1 cellular context compared by ENCODE assay signal in genomic region chr10:943334-944033, GRCh38.
TF ChIP-seq lines count a peak whose summit lies in the region.

No MANE protein-coding gene starts in this region.

TF ChIP-seq in GM12878, 131 proteins besides CTCF, POLR2A, EP300 and RAD21 (continued from another document):
- TF ChIP-seq ZNF592 (IDR thresholded peaks at IDR 0.05): no peak
- no peak for TF ChIP-seq MTA3 (IDR thresholded peaks at IDR 0.05; ENCODE audit: borderline replicate concordance, low read length)
- no peak for TF ChIP-seq TARDBP (IDR thresholded peaks at IDR 0.05; ENCODE audit: borderline replicate concordance)
- no peak for TF ChIP-seq SMAD5 (IDR thresholded peaks at IDR 0.05; ENCODE audit: low read depth)
- TF ChIP-seq, protein P1, sequence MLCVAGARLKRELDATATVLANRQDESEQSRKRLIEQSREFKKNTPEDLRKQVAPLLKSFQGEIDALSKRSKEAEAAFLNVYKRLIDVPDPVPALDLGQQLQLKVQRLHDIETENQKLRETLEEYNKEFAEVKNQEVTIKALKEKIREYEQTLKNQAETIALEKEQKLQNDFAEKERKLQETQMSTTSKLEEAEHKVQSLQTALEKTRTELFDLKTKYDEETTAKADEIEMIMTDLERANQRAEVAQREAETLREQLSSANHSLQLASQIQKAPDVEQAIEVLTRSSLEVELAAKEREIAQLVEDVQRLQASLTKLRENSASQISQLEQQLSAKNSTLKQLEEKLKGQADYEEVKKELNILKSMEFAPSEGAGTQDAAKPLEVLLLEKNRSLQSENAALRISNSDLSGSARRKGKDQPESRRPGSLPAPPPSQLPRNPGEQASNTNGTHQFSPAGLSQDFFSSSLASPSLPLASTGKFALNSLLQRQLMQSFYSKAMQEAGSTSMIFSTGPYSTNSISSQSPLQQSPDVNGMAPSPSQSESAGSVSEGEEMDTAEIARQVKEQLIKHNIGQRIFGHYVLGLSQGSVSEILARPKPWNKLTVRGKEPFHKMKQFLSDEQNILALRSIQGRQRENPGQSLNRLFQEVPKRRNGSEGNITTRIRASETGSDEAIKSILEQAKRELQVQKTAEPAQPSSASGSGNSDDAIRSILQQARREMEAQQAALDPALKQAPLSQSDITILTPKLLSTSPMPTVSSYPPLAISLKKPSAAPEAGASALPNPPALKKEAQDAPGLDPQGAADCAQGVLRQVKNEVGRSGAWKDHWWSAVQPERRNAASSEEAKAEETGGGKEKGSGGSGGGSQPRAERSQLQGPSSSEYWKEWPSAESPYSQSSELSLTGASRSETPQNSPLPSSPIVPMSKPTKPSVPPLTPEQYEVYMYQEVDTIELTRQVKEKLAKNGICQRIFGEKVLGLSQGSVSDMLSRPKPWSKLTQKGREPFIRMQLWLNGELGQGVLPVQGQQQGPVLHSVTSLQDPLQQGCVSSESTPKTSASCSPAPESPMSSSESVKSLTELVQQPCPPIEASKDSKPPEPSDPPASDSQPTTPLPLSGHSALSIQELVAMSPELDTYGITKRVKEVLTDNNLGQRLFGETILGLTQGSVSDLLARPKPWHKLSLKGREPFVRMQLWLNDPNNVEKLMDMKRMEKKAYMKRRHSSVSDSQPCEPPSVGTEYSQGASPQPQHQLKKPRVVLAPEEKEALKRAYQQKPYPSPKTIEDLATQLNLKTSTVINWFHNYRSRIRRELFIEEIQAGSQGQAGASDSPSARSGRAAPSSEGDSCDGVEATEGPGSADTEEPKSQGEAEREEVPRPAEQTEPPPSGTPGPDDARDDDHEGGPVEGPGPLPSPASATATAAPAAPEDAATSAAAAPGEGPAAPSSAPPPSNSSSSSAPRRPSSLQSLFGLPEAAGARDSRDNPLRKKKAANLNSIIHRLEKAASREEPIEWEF (IDR thresholded peaks at IDR 0.05; ENCODE audit: insufficient replicate concordance, low read depth, low read length): no peak
- no peak for TF ChIP-seq RELA (IDR thresholded peaks at IDR 0.05; ENCODE audit: borderline replicate concordance, partially characterized antibody)
- TF ChIP-seq, protein P2, sequence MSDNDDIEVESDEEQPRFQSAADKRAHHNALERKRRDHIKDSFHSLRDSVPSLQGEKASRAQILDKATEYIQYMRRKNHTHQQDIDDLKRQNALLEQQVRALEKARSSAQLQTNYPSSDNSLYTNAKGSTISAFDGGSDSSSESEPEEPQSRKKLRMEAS (IDR thresholded peaks at IDR 0.05; ENCODE audit: low read depth, low read length): no peak
- TF ChIP-seq, protein P3, sequence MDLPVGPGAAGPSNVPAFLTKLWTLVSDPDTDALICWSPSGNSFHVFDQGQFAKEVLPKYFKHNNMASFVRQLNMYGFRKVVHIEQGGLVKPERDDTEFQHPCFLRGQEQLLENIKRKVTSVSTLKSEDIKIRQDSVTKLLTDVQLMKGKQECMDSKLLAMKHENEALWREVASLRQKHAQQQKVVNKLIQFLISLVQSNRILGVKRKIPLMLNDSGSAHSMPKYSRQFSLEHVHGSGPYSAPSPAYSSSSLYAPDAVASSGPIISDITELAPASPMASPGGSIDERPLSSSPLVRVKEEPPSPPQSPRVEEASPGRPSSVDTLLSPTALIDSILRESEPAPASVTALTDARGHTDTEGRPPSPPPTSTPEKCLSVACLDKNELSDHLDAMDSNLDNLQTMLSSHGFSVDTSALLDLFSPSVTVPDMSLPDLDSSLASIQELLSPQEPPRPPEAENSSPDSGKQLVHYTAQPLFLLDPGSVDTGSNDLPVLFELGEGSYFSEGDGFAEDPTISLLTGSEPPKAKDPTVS (IDR thresholded peaks at IDR 0.05; ENCODE audit: low read depth, low read length): no peak
- no peak for TF ChIP-seq PAX5 (IDR thresholded peaks at IDR 0.05; ENCODE audit: borderline replicate concordance, low read depth, low read length)
- no peak for TF ChIP-seq WRNIP1 (IDR thresholded peaks at IDR 0.05; ENCODE audit: borderline replicate concordance, low read depth, low read length)
- TF ChIP-seq MEF2B (IDR thresholded peaks at IDR 0.05; ENCODE audit: partially characterized antibody, poor library complexity, severe bottlenecking): no peak
- no peak for TF ChIP-seq RFX5 (IDR thresholded peaks at IDR 0.05; ENCODE audit: low read depth, low read length)
- no peak for TF ChIP-seq EZH2 (IDR thresholded peaks at IDR 0.05; ENCODE audit: borderline replicate concordance, control insufficient read depth, low read depth, low read length)
